ENCODE assay signal across 1 cellular context in genomic region chr6:26104457-26105108, GRCh38.
TF ChIP-seq lines count a peak whose summit lies in the region.

No MANE protein-coding gene starts in this region.

TF ChIP-seq in HepG2, 621 proteins besides CTCF, POLR2A, EP300 and RAD21 (continued from another document and continues in another):
- TF ChIP-seq MLX (CRISPR knock-in tag; IDR thresholded peaks at IDR 0.05): peak; percentile 79; the same call in 1 of the 2 replicates
- peak; percentile 76; the same call in 1 of the 2 replicates for TF ChIP-seq CHD4 (IDR thresholded peaks at IDR 0.05; ENCODE audit: borderline replicate concordance, low read length)
- TF ChIP-seq CREBL2 (CRISPR knock-in tag; IDR thresholded peaks at IDR 0.05; ENCODE audit: borderline replicate concordance): 0 out of 2 replicates have a peak, but pooled peaks have one; percentile 24
- peak; percentile 86 for TF ChIP-seq POGZ (CRISPR knock-in tag; IDR thresholded peaks at IDR 0.05)
- peak; percentile 86 for TF ChIP-seq PAXIP1 (CRISPR knock-in tag; conservative IDR thresholded peaks at IDR 0.05)
- no peak for TF ChIP-seq ARID4A (CRISPR knock-in tag; IDR thresholded peaks at IDR 0.05; ENCODE audit: borderline replicate concordance)
- TF ChIP-seq AKNA (CRISPR knock-in tag; IDR thresholded peaks at IDR 0.05; ENCODE audit: borderline replicate concordance): 0 out of 2 replicates have a peak, but pooled peaks have one; percentile 40
- TF ChIP-seq ZNF784 (CRISPR knock-in tag; IDR thresholded peaks at IDR 0.05; ENCODE audit: borderline replicate concordance): 0 out of 2 replicates have a peak, but pooled peaks have one; percentile 80
- TF ChIP-seq DNMT3B (CRISPR knock-in tag; conservative IDR thresholded peaks at IDR 0.05): 0 out of 2 replicates have a peak, but pooled peaks have one; percentile 23
- TF ChIP-seq ZNF775 (CRISPR knock-in tag; IDR thresholded peaks at IDR 0.05; ENCODE audit: borderline replicate concordance): no peak; the same call in 1 of the 2 replicates
- peak; percentile 56 for TF ChIP-seq TFDP2 (CRISPR knock-in tag; IDR thresholded peaks at IDR 0.05)
- peak; percentile 74 for TF ChIP-seq SRY (CRISPR knock-in tag; IDR thresholded peaks at IDR 0.05)
- 0 out of 2 replicates have a peak, but pooled peaks have one; percentile 46 for TF ChIP-seq ZBTB43 (CRISPR knock-in tag; conservative IDR thresholded peaks at IDR 0.05)
- TF ChIP-seq MTA3 (CRISPR knock-in tag; IDR thresholded peaks at IDR 0.05): no peak
- 0 out of 2 replicates have a peak, but pooled peaks have one; percentile 29 for TF ChIP-seq ERF (CRISPR knock-in tag; IDR thresholded peaks at IDR 0.05)
- peak; percentile 89 for TF ChIP-seq NR2F2 (IDR thresholded peaks at IDR 0.05; ENCODE audit: borderline replicate concordance, low read depth)
- no peak for TF ChIP-seq KAT2B (IDR thresholded peaks at IDR 0.05; ENCODE audit: borderline replicate concordance, low read depth, low read length)
- peak; percentile 70 for TF ChIP-seq ZNF503 (CRISPR knock-in tag; IDR thresholded peaks at IDR 0.05)
- TF ChIP-seq ZBTB7B (CRISPR knock-in tag; IDR thresholded peaks at IDR 0.05): peak; percentile 53; the same call in 1 of the 2 replicates
- peak; percentile 41; the same call in 1 of the 2 replicates for TF ChIP-seq ZSCAN20 (CRISPR knock-in tag; IDR thresholded peaks at IDR 0.05; ENCODE audit: borderline replicate concordance)
- peak; percentile 57 for TF ChIP-seq KDM6A (CRISPR knock-in tag; IDR thresholded peaks at IDR 0.05; ENCODE audit: low read depth)
- TF ChIP-seq SPEN (CRISPR knock-in tag; IDR thresholded peaks at IDR 0.05; ENCODE audit: low read depth): peak; percentile 39; the same call in 1 of the 2 replicates
- TF ChIP-seq PRDM15 (CRISPR knock-in tag; IDR thresholded peaks at IDR 0.05): 0 out of 2 replicates have a peak, but pooled peaks have one; percentile 12
- peak; percentile 71; the same call in 1 of the 2 replicates for TF ChIP-seq KLF6 (CRISPR knock-in tag; IDR thresholded peaks at IDR 0.05)
- peak; percentile 57; the same call in 1 of the 2 replicates for TF ChIP-seq ZNF629 (CRISPR knock-in tag; conservative IDR thresholded peaks at IDR 0.05)
- no peak for TF ChIP-seq GABPA (IDR thresholded peaks at IDR 0.05; ENCODE audit: low read depth, low read length)
- peak; percentile 50; the same call in 1 of the 2 replicates for TF ChIP-seq GABPA (CRISPR knock-in tag; IDR thresholded peaks at IDR 0.05; ENCODE audit: low read depth)
- TF ChIP-seq SIX4 (CRISPR knock-in tag; IDR thresholded peaks at IDR 0.05): peak; percentile 58; the same call in 1 of the 2 replicates
